In the genomic region with DNA sequence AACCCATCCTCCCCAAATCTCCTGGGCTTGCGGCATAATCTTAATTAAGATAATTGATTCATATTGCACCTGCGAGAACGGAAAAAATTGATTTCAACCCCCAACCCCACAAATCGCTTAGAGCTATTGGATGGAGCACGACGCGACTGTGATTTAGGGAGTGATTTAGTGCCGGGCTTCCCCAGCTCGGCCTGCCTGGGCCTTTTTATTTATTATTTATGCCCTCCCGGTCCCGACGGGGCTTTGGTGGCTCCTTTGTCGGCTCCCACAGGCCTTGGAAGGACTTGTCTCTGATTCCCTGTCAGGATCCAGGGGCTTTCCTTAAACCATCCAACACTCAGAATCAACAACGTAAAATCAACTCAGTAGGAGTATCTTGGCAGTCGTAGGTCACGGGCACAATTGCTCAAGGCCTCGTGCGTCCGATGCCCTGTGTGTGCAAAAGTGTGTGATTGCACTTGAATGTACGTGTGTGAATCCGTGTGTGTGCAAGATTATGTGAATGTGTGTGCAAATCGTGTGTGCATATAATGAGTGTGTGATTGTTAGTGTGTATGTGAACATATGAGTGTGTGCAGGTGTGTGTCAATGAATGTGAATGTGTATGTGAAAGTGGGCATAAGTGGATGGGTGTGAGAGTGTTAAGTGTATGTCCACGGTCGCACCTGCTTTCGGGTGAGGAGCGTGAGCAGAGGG, we compare ENCODE assay signal across 16 cellular contexts.
DNase-seq lines count a peak whose midpoint lies in the region; ATAC-seq and TF ChIP-seq lines count a peak whose summit lies in the region.
"Had no signal": no experiment of that assay in that cellular context is flagged by ENCODE, and none has a peak within 500 bp of the region (broad histone marks: within the 10 kb centered on the region; RNA-seq: fewer than 3 reads in every experiment).

No MANE protein-coding gene starts in this region.

- no peak for ATAC-seq in stimulated activated naive CD8-positive, alpha-beta T cell treated with anti-CD3 and anti-CD28 coated beads, Interleukin-15, amount 100 ng/mL, for 72 hours

- TF ChIP-seq CTCF in GM13977 (IDR thresholded peaks at IDR 0.05; ENCODE audit: extremely low read depth, insufficient read depth, missing control alignments) = no peak

- peaks cover 41% of the 10 kb centered on the region for H3K4me1 Mint-ChIP-seq in activated naive CD4-positive, alpha-beta T cell treated with anti-CD3 and anti-CD28 coated beads, Interleukin-2, amount 50 U/mL, for 24 hours
- H3K4me1 Mint-ChIP-seq in stimulated activated naive CD8-positive, alpha-beta T cell treated with anti-CD3 and anti-CD28 coated beads, Interleukin-15, amount 100 ng/mL, for 72 hours = peaks cover 53% of the 10 kb centered on the region

- H3K9me3 ChIP-seq in NT2/D1 (ENCODE audit: insufficient read depth, low read length) = no peaks in the 10 kb centered on the region
- H3K9me3 ChIP-seq in iPS-15b (ENCODE audit: control insufficient read depth, insufficient read depth, low read length) = no peaks in the 10 kb centered on the region
- H3K9me3 ChIP-seq: transverse colon had no signal

- H3K36me3 Mint-ChIP-seq in activated naive CD4-positive, alpha-beta T cell treated with anti-CD3 and anti-CD28 coated beads, Interleukin-2, amount 50 U/mL, for 24 hours = no peaks in the 10 kb centered on the region

- in situ Hi-C loops in GM13977 (cut with MboI; ENCODE audit: low pct_unique_long_range_greater_than_20kb, low sequenced_read_pairs, unreplicated experiment) = no loop called here

- H3K36me3 ChIP-seq in NT2/D1 (ENCODE audit: insufficient read depth, insufficient read length, low read length) = no peaks in the 10 kb centered on the region
- H3K36me3 ChIP-seq in iPS-15b (ENCODE audit: control insufficient read depth, insufficient read depth, low read length) = no peaks in the 10 kb centered on the region
- H3K36me3 ChIP-seq: SJSA1, transverse colon had no signal

- no peak for DNase-seq in activated naive CD4-positive, alpha-beta T cell treated with anti-CD3 and anti-CD28 coated beads, Interleukin-2, amount 50 U/mL, for 16 hours
- DNase-seq in NT2/D1 (ENCODE audit: low read depth, low spot score) (no peak), retina (no peak), KG1 (lab: John Stamatoyannopoulos, UW) (no peak), GM13977 (ENCODE audit: low spot score) (no peak)
- DNase-seq in stimulated activated naive CD8-positive, alpha-beta T cell treated with anti-CD3 and anti-CD28 coated beads, Interleukin-15, amount 100 ng/mL, for 72 hours = no peak
- DNase-seq: activated effector memory CD4-positive, alpha-beta T cell treated with Interleukin-2 at 50 U/mL for 16 hours; NCI-H1048; NCI-H226; OCI-M1; stimulated activated CD4-positive, alpha-beta T cell treated with anti-CD3 and anti-CD28 coated beads, Interleukin-1b, Interleukin-23, amount 100 ng/mL, for 48 hours; transverse colon had no signal

- no peak overlapping the region for H3K27ac Mint-ChIP-seq in activated naive CD4-positive, alpha-beta T cell treated with anti-CD3 and anti-CD28 coated beads, Interleukin-2, amount 50 U/mL, for 24 hours
- no peak overlapping the region for H3K27ac Mint-ChIP-seq in stimulated activated naive CD8-positive, alpha-beta T cell treated with anti-CD3 and anti-CD28 coated beads, Interleukin-15, amount 100 ng/mL, for 72 hours
- H3K27ac Mint-ChIP-seq: dendritic cell treated with granulocyte-macrophage colony-stimulating factor and Interleukin-4, amounts not matched to agents 40 ng/mL and 50 ng/mL, for 4 days had no signal

- no peak overlapping the region for H3K9ac ChIP-seq in NT2/D1 (ENCODE audit: insufficient read length, low read depth)
- H3K9ac ChIP-seq in iPS-15b (ENCODE audit: low read depth, low read length) = no peak overlapping the region

- no peaks in the 10 kb centered on the region for H3K9me3 Mint-ChIP-seq in activated naive CD4-positive, alpha-beta T cell treated with anti-CD3 and anti-CD28 coated beads, Interleukin-2, amount 50 U/mL, for 24 hours
- H3K9me3 Mint-ChIP-seq in stimulated activated naive CD8-positive, alpha-beta T cell treated with anti-CD3 and anti-CD28 coated beads, Interleukin-15, amount 100 ng/mL, for 72 hours = no peaks in the 10 kb centered on the region
- H3K9me3 Mint-ChIP-seq: dendritic cell treated with granulocyte-macrophage colony-stimulating factor and Interleukin-4, amounts not matched to agents 40 ng/mL and 50 ng/mL, for 4 days had no signal

- peak overlapping the region; percentile 2 for H3K4me3 Mint-ChIP-seq in activated naive CD4-positive, alpha-beta T cell treated with anti-CD3 and anti-CD28 coated beads, Interleukin-2, amount 50 U/mL, for 24 hours
- H3K4me3 Mint-ChIP-seq in stimulated activated naive CD8-positive, alpha-beta T cell treated with anti-CD3 and anti-CD28 coated beads, Interleukin-15, amount 100 ng/mL, for 72 hours = peak overlapping the region; percentile 41 to 77
- H3K4me3 Mint-ChIP-seq: dendritic cell treated with granulocyte-macrophage colony-stimulating factor and Interleukin-4, amounts not matched to agents 40 ng/mL and 50 ng/mL, for 4 days had no signal

- H3K4me1 ChIP-seq in NT2/D1 (ENCODE audit: insufficient read depth, insufficient read length) (peaks cover 23% of the 10 kb centered on the region), iPS-15b (ENCODE audit: control insufficient read depth, insufficient read depth, low read length) (peaks cover 13% of the 10 kb centered on the region)

- H3K4me3 ChIP-seq in NT2/D1 (ENCODE audit: insufficient read length, low read depth) (peak overlapping the region; percentile 21), iPS-15b (ENCODE audit: low read depth, low read length) (peak overlapping the region; percentile 24)
- H3K4me3 ChIP-seq: SJSA1 had no signal

- H3K27me3 Mint-ChIP-seq in activated naive CD4-positive, alpha-beta T cell treated with anti-CD3 and anti-CD28 coated beads, Interleukin-2, amount 50 U/mL, for 24 hours = peaks cover 56% of the 10 kb centered on the region
- H3K27me3 Mint-ChIP-seq in stimulated activated naive CD8-positive, alpha-beta T cell treated with anti-CD3 and anti-CD28 coated beads, Interleukin-15, amount 100 ng/mL, for 72 hours = peaks cover 91% of the 10 kb centered on the region

- H3K27me3 ChIP-seq in NT2/D1 (ENCODE audit: insufficient read depth, insufficient read length) (peaks cover 98% of the 10 kb centered on the region), iPS-15b (ENCODE audit: control insufficient read depth, insufficient read depth, low read length) (peaks cover 92% of the 10 kb centered on the region)
